Comparison of ENCODE assay signal across 19 cellular contexts in the genomic region with DNA sequence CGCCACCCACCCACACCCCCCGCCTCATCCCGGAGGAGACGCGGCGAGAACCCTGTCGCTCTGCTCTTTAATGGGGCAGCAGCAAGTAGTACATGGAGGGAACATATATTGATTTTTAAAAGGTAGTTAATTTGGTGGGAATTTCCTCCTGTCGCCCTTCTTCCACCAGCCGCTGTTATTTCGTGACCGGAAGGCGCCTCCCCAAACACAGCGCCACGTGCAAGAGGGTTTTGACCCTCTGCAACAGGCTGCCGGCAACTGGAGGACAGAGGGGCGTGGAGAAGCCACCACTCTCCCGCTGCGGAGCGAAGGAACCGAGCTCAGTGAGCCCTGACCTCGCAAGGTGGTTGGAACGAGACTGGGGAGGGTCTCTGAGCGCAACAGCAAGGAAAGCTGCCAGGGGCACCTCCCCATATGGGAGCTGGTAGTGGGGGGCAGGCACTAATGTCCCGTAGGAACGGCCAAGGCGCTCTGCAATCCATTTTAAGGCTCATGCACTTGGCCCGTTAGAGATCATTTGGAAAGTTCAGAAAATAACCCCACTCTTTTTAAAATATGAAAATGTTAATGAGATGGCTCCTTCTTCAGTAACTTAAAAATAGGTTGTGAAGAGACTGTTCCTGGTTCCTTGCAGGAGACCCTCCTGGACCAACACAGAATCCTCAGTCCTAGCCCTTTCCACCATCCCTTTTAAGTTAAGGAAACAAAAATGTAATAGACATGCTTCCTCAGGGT. TPM values are rescaled to one million over a fixed set of nuclear protein-coding genes. Genes with fewer than 3 reads are reported as not detected.
DNase-seq lines count a peak whose midpoint lies in the region; ATAC-seq and TF ChIP-seq lines count a peak whose summit lies in the region.
"Had no signal": no experiment of that assay in that cellular context is flagged by ENCODE, and none has a peak within 500 bp of the region (broad histone marks: within the 10 kb centered on the region; RNA-seq: fewer than 3 reads in every experiment).

No MANE protein-coding gene starts in this region.

- CTCF ChIA-PET in activated CD4-positive, alpha-beta memory T cell treated with anti-CD3 and anti-CD28 coated beads for 36 hours (lab: Charles Lee), result no interaction called here

- peaks cover 52% of the 10 kb centered on the region for H3K4me1 Mint-ChIP-seq in GM23338
- peaks cover 31% of the 10 kb centered on the region for H3K4me1 Mint-ChIP-seq in glutamatergic neuron (ENCODE audit: low read depth, unreplicated experiment)
- peaks cover 25% of the 10 kb centered on the region for H3K4me1 Mint-ChIP-seq in nephron
- H3K4me1 Mint-ChIP-seq in activated CD4-positive, alpha-beta memory T cell treated with anti-CD3 and anti-CD28 coated beads for 36 hours (ENCODE audit: low read depth), result peaks cover 38% of the 10 kb centered on the region

- H3K27me3 ChIP-seq in BLaER1, result peaks cover 100% of the 10 kb centered on the region
- peaks cover 98% of the 10 kb centered on the region for H3K27me3 ChIP-seq in GM23338 (ENCODE audit: insufficient read depth)
- H3K27me3 ChIP-seq: ovary had no signal

- H3K36me3 ChIP-seq in BLaER1, result no peaks in the 10 kb centered on the region
- no peaks in the 10 kb centered on the region for H3K36me3 ChIP-seq in GM23338 (ENCODE audit: insufficient read depth)
- H3K36me3 ChIP-seq: ovary, SJSA1, suprapubic skin had no signal

- no peak overlapping the region for H3K9ac ChIP-seq in BLaER1

- peak overlapping the region; percentile 77 for H3K4me3 Mint-ChIP-seq in GM23338
- H3K4me3 Mint-ChIP-seq in glutamatergic neuron (ENCODE audit: unreplicated experiment), result peak overlapping the region; percentile 94
- peak overlapping the region; percentile 74 to 79 (median 75) for H3K4me3 Mint-ChIP-seq in nephron
- H3K4me3 Mint-ChIP-seq in activated CD4-positive, alpha-beta memory T cell treated with anti-CD3 and anti-CD28 coated beads for 36 hours, result no peak overlapping the region
- H3K4me3 Mint-ChIP-seq: dendritic cell treated with granulocyte-macrophage colony-stimulating factor and Interleukin-4, amounts not matched to agents 40 ng/mL and 50 ng/mL, for 4 days had no signal

- H3K27ac ChIP-seq in BLaER1, result no peak overlapping the region
- H3K27ac ChIP-seq in GM23338 (ENCODE audit: low read depth), result no peak overlapping the region
- H3K27ac ChIP-seq: ovary, SJSA1, suprapubic skin had no signal

- H2AFZ ChIP-seq in GM23338, result no peak overlapping the region

- H3K27ac Mint-ChIP-seq in GM23338 (no peak overlapping the region), glutamatergic neuron (ENCODE audit: unreplicated experiment) (peak overlapping the region; percentile 90), nephron (peak overlapping the region in 1 of 3 experiments; percentile 82)
- H3K27ac Mint-ChIP-seq in activated CD4-positive, alpha-beta memory T cell treated with anti-CD3 and anti-CD28 coated beads for 36 hours, result no peak overlapping the region
- H3K27ac Mint-ChIP-seq: dendritic cell treated with granulocyte-macrophage colony-stimulating factor and Interleukin-4, amounts not matched to agents 40 ng/mL and 50 ng/mL, for 4 days had no signal

- H3K9me3 Mint-ChIP-seq in GM23338 (no peaks in the 10 kb centered on the region; the same call in 1 of the 3 replicates), glutamatergic neuron (ENCODE audit: unreplicated experiment) (peaks cover 33% of the 10 kb centered on the region), nephron (no peaks in the 10 kb centered on the region)
- no peaks in the 10 kb centered on the region for H3K9me3 Mint-ChIP-seq in activated CD4-positive, alpha-beta memory T cell treated with anti-CD3 and anti-CD28 coated beads for 36 hours
- H3K9me3 Mint-ChIP-seq: dendritic cell treated with granulocyte-macrophage colony-stimulating factor and Interleukin-4, amounts not matched to agents 40 ng/mL and 50 ng/mL, for 4 days had no signal

- POLR2A ChIA-PET in activated CD4-positive, alpha-beta memory T cell treated with anti-CD3 and anti-CD28 coated beads for 36 hours (lab: Charles Lee), result no interaction called here

- TF ChIP-seq CTCF in GM23338 (conservative IDR thresholded peaks at IDR 0.05; ENCODE audit: low read depth in 2 of 2) (no peak), glutamatergic neuron (IDR thresholded peaks at IDR 0.05; ENCODE audit: partially characterized antibody, unreplicated experiment) (no peak), nephron (IDR thresholded peaks at IDR 0.05; ENCODE audit: unreplicated experiment in 3 of 3) (no peak)

- peaks cover 19% of the 10 kb centered on the region; the same call in 1 of the 2 replicates for H3F3A ChIP-seq in GM23338 (replicated peaks; ENCODE audit: low read depth)

- ATAC-seq in GM23338 (no peak), HG03521 (IDR thresholded peaks at IDR 0.05; ENCODE audit: unreplicated experiment) (no peak)
- ATAC-seq: esophagus mucosa had no signal

- H3K9me3 ChIP-seq in BLaER1, result peaks cover 63% of the 10 kb centered on the region
- H3K9me3 ChIP-seq: ovary, suprapubic skin had no signal

- H3K9me2 ChIP-seq in GM23338 (ENCODE audit: insufficient read depth), result no peaks in the 10 kb centered on the region

- no peaks in the 10 kb centered on the region for H3K36me3 Mint-ChIP-seq in GM23338 (ENCODE audit: low read depth)
- no peaks in the 10 kb centered on the region for H3K36me3 Mint-ChIP-seq in glutamatergic neuron (ENCODE audit: unreplicated experiment)
- H3K36me3 Mint-ChIP-seq in nephron (ENCODE audit: low read depth), result no peaks in the 10 kb centered on the region
- no peaks in the 10 kb centered on the region for H3K36me3 Mint-ChIP-seq in activated CD4-positive, alpha-beta memory T cell treated with anti-CD3 and anti-CD28 coated beads for 36 hours

- no peaks in the 10 kb centered on the region for H3K79me2 ChIP-seq in GM23338 (replicated peaks; ENCODE audit: insufficient read depth)

- peaks cover 35% of the 10 kb centered on the region; the same call in 1 of the 2 replicates for H4K20me1 ChIP-seq in BLaER1
- H4K20me1 ChIP-seq in GM23338 (replicated peaks; ENCODE audit: insufficient read depth), result peaks cover 8% of the 10 kb centered on the region; the same call in 1 of the 2 replicates

- intact Hi-C loops in activated CD4-positive, alpha-beta memory T cell treated with anti-CD3 and anti-CD28 coated beads for 36 hours (cut with micrococcal nuclease), result loop anchor here (10.0 kb wide), 1 partner anchor 799 kb away; no protein-coding TSS in a partner anchor

- H3K27me3 Mint-ChIP-seq in GM23338 (ENCODE audit: insufficient read depth, low read depth, poor library complexity) (peaks cover 87% of the 10 kb centered on the region), glutamatergic neuron (ENCODE audit: unreplicated experiment) (peaks cover 21% of the 10 kb centered on the region), nephron (ENCODE audit: low read depth) (peaks cover 100% of the 10 kb centered on the region)
- peaks cover 79% of the 10 kb centered on the region for H3K27me3 Mint-ChIP-seq in activated CD4-positive, alpha-beta memory T cell treated with anti-CD3 and anti-CD28 coated beads for 36 hours

- H3K4me2 ChIP-seq in BLaER1, result no peak overlapping the region
- H3K4me2 ChIP-seq in GM23338, result peak overlapping the region; percentile 82

- DNase-seq in GM23338 (ENCODE audit: low spot score) (peak; percentile 41), glutamatergic neuron (peak; percentile 52), H4 (ENCODE audit: low spot score) (no peak)
- DNase-seq in activated CD4-positive, alpha-beta memory T cell treated with anti-CD3 and anti-CD28 coated beads for 36 hours, result no peak
- DNase-seq: activated CD4-positive, CD25-positive, alpha-beta regulatory T cell; NCI-H1930; NCI-H510A treated with DMSO at 0.1 percent for 48 hours; ovary; stimulated activated CD4-positive, alpha-beta T cell treated with anti-CD3 and anti-CD28 coated beads, Interleukin-2, amount 100 ng/mL, for 48 hours had no signal

- peak overlapping the region; percentile 41; the same call in 1 of the 2 replicates for H3K4me3 ChIP-seq in BLaER1
- peak overlapping the region; percentile 59 for H3K4me3 ChIP-seq in GM23338
- H3K4me3 ChIP-seq: ovary, SJSA1, suprapubic skin had no signal

- H3K4me1 ChIP-seq in BLaER1 (peaks cover 10% of the 10 kb centered on the region), GM23338 (ENCODE audit: insufficient read depth) (peaks cover 43% of the 10 kb centered on the region)

TF ChIP-seq in GM23338, 12 proteins besides CTCF, POLR2A, EP300 and RAD21:
- TF ChIP-seq ZNF331 (CRISPR knock-in tag; IDR thresholded peaks at IDR 0.05; ENCODE audit: low read depth) (no peak), NANOG (IDR thresholded peaks at IDR 0.05; ENCODE audit: borderline replicate concordance) (no peak), EZH2 (IDR thresholded peaks at IDR 0.05; ENCODE audit: low read depth, unreplicated experiment) (peak; percentile 74)

RNA-seq across cellular contexts. Expression of gene ONECUT1, which starts 4.3 kb away (rescaled TPM):
- 4.2 and 9.4 TPM in 2 replicates for total RNA-seq in GM23338 (2014; rRNA removed; shearing (Covaris generic))
- polyA plus RNA-seq in GM23338 (2016; fragmentation: Nextera tagmentation; extraction: Ambion mirVana), result 3.9 and 4.3 TPM in 2 replicates
- 48.9 TPM for total RNA-seq in glutamatergic neuron (ENCODE audit: unreplicated experiment)
- total RNA-seq in H4 (2014; rRNA removed; shearing (Covaris generic)), result 0.10 TPM in 1 of 2 replicates, not detected in the other
- total RNA-seq in activated CD4-positive, alpha-beta memory T cell treated with anti-CD3 and anti-CD28 coated beads for 36 hours, result not detected
- total RNA-seq: esophagus mucosa; G401; mesenteric fat pad; SJSA1; T-helper 2 cell treated with Interferon-gamma antibody and Interleukin-4, amounts not matched to agents 100 ng/mL and 5 ng/mL, for 36 hours had no signal
- polyA plus RNA-seq: ovary had no signal

Comparison
In these comparisons a context has a peak if more than half of its experiments do, and no peak if none do; other contexts are left out.
1. DNase-seq: peak in GM23338 (single experiment) and glutamatergic neuron (single experiment); none in H4 (single experiment) and activated CD4-positive, alpha-beta memory T cell treated with anti-CD3 and anti-CD28 coated beads for 36 hours (single experiment).